ENCODE assay signal across 15 cellular contexts in genomic region chr15:89002830-89003229, GRCh38.
DNase-seq lines count a peak whose midpoint lies in the region; ATAC-seq and TF ChIP-seq lines count a peak whose summit lies in the region.
"Had no signal": no experiment of that assay in that cellular context is flagged by ENCODE, and none has a peak within 500 bp of the region (broad histone marks: within the 10 kb centered on the region; RNA-seq: fewer than 3 reads in every experiment).

No MANE protein-coding gene starts in this region.

- no peak for DNase-seq in GM23338 (ENCODE audit: low spot score)
- DNase-seq in left ventricle myocardium superior = no peak
- DNase-seq in transverse colon = no peak
- no peak for DNase-seq in osteocyte (ENCODE audit: extremely low spot score, unreplicated experiment)
- no peak for DNase-seq in stimulated activated CD4-positive, alpha-beta T cell treated with anti-CD3 and anti-CD28 coated beads, Interleukin-2, amount 100 ng/mL, for 48 hours
- DNase-seq in KBM-7 = no peak
- DNase-seq: activated naive CD4-positive, alpha-beta T cell treated with anti-CD3 and anti-CD28 coated beads for 36 hours; caudate nucleus; CD4-positive, alpha-beta T cell; effector memory CD8-positive, alpha-beta T cell; foreskin keratinocyte; NCI-H2171 treated with DMSO at 0.1 percent for 48 hours; psoas muscle had no signal

- H3K9me2 ChIP-seq in GM23338 (ENCODE audit: insufficient read depth) (no peaks in the 10 kb centered on the region), OCI-LY1 (ENCODE audit: low read depth, low read length) (no peaks in the 10 kb centered on the region)

- H3K9ac ChIP-seq in OCI-LY1 (ENCODE audit: low read length) = no peak overlapping the region

- H3F3A ChIP-seq in GM23338 (replicated peaks; ENCODE audit: low read depth) (peaks cover 5% of the 10 kb centered on the region; the same call in 1 of the 2 replicates), OCI-LY1 (ENCODE audit: insufficient read depth, low read length) (no peaks in the 10 kb centered on the region)

- no peak overlapping the region for H3K4me3 ChIP-seq in GM23338
- H3K4me3 ChIP-seq in OCI-LY1 (ENCODE audit: low read depth, low read length, poor library complexity, severe bottlenecking) = no peak overlapping the region
- no peak overlapping the region for H3K4me3 ChIP-seq in transverse colon
- H3K4me3 ChIP-seq: mucosa of descending colon, psoas muscle had no signal

- peaks cover 3% of the 10 kb centered on the region; the same call in 1 of the 3 replicates for H3K9me3 Mint-ChIP-seq in GM23338
- no peaks in the 10 kb centered on the region for H3K9me3 Mint-ChIP-seq in osteocyte (ENCODE audit: unreplicated experiment)
- H3K9me3 Mint-ChIP-seq: activated naive CD4-positive, alpha-beta T cell treated with anti-CD3 and anti-CD28 coated beads for 36 hours; CD4-positive, alpha-beta T cell; effector memory CD8-positive, alpha-beta T cell had no signal

- no peak overlapping the region for H2AFZ ChIP-seq in GM23338
- H2AFZ ChIP-seq in OCI-LY1 (ENCODE audit: low read length) = no peak overlapping the region

- H4K20me1 ChIP-seq in GM23338 (replicated peaks; ENCODE audit: insufficient read depth) (no peaks in the 10 kb centered on the region), OCI-LY1 (ENCODE audit: insufficient read depth, low read length) (no peaks in the 10 kb centered on the region)

- H3K4me3 Mint-ChIP-seq in GM23338 = no peak overlapping the region; the same call in 2 of the 3 replicates
- H3K4me3 Mint-ChIP-seq in osteocyte (ENCODE audit: unreplicated experiment) = no peak overlapping the region
- H3K4me3 Mint-ChIP-seq: activated naive CD4-positive, alpha-beta T cell treated with anti-CD3 and anti-CD28 coated beads for 36 hours; CD4-positive, alpha-beta T cell; effector memory CD8-positive, alpha-beta T cell had no signal

- H3K4me1 ChIP-seq in GM23338 (ENCODE audit: insufficient read depth) (peaks cover 55% of the 10 kb centered on the region), OCI-LY1 (ENCODE audit: insufficient read depth, low read length, severe bottlenecking) (peaks cover 24% of the 10 kb centered on the region), transverse colon (peaks cover 0 to 6% (median 0%) of the 10 kb centered on the region in 4 donors)
- H3K4me1 ChIP-seq: foreskin keratinocyte, psoas muscle had no signal

- no peak for ATAC-seq in GM23338
- ATAC-seq in left ventricle myocardium superior = peak; percentile 35
- ATAC-seq: effector memory CD8-positive, alpha-beta T cell; foreskin keratinocyte had no signal

- intact Hi-C loops in left ventricle myocardium superior (cut with micrococcal nuclease) (no loop called here), transverse colon (cut with DNase I; ENCODE audit: low total_unique reads) (no loop called here)

- in situ Hi-C loops in transverse colon (cut with MboI; ENCODE audit: low pct_ligation_motif_present in 1 of 4, low pct_unique_long_range_greater_than_20kb in 1 of 4, low sequenced_read_pairs in 3 of 4) (no loop called here), KBM-7 (cut with MboI; ENCODE audit: low pct_unique_long_range_greater_than_20kb, low sequenced_read_pairs) (loop anchor here (10.0 kb wide), 1 partner anchor 98 kb away; no protein-coding TSS in a partner anchor)

- H3K27me3 ChIP-seq in GM23338 (ENCODE audit: insufficient read depth) (peaks cover 2% of the 10 kb centered on the region; the same call in 1 of the 2 replicates), OCI-LY1 (ENCODE audit: insufficient read depth, low read length) (no peaks in the 10 kb centered on the region), transverse colon (no peaks in the 10 kb centered on the region)
- H3K27me3 ChIP-seq: foreskin keratinocyte had no signal

- no peak for TF ChIP-seq CTCF in GM23338 (conservative IDR thresholded peaks at IDR 0.05; ENCODE audit: low read depth in 2 of 2)
- TF ChIP-seq CTCF in OCI-LY1 (IDR thresholded peaks at IDR 0.05; ENCODE audit: low read length) = no peak
- no peak for TF ChIP-seq CTCF in transverse colon (IDR thresholded peaks at IDR 0.05)
- TF ChIP-seq CTCF in osteocyte (IDR thresholded peaks at IDR 0.05) = no peak

- no peaks in the 10 kb centered on the region for H3K9me3 ChIP-seq in OCI-LY1 (ENCODE audit: low read length)
- no peaks in the 10 kb centered on the region for H3K9me3 ChIP-seq in transverse colon
- H3K9me3 ChIP-seq: mucosa of descending colon, psoas muscle had no signal

- TF ChIP-seq POLR2A in transverse colon (IDR thresholded peaks at IDR 0.05) = no peak

- 71 to 80% methylated on average over 1 to 5 of the region's 5 CpGs for WGBS in transverse colon (ENCODE audit: low coverage in 1 of 2), 2 donors

- H3K4me2 ChIP-seq in GM23338 = no peak overlapping the region
- no peak overlapping the region for H3K4me2 ChIP-seq in OCI-LY1 (ENCODE audit: low read length)

- no peaks in the 10 kb centered on the region for H3K79me2 ChIP-seq in GM23338 (replicated peaks; ENCODE audit: insufficient read depth)
- no peaks in the 10 kb centered on the region for H3K79me2 ChIP-seq in OCI-LY1 (ENCODE audit: insufficient read depth, low read length)

- H3K4me1 Mint-ChIP-seq in GM23338 (peaks cover 66% of the 10 kb centered on the region), osteocyte (ENCODE audit: unreplicated experiment) (peaks cover 8% of the 10 kb centered on the region)

- H3K27me3 Mint-ChIP-seq in GM23338 (ENCODE audit: insufficient read depth, low read depth, poor library complexity) (peaks cover 15% of the 10 kb centered on the region), osteocyte (ENCODE audit: unreplicated experiment) (peaks cover 21% of the 10 kb centered on the region)

- no peak for TF ChIP-seq EP300 in transverse colon (IDR thresholded peaks at IDR 0.05; ENCODE audit: low read depth)

- no peaks in the 10 kb centered on the region for H3K36me3 ChIP-seq in GM23338 (ENCODE audit: insufficient read depth)
- no peaks in the 10 kb centered on the region for H3K36me3 ChIP-seq in OCI-LY1 (ENCODE audit: insufficient read depth, low read length)
- H3K36me3 ChIP-seq in transverse colon = no peaks in the 10 kb centered on the region

- no peak overlapping the region for H3K27ac ChIP-seq in GM23338 (ENCODE audit: low read depth)
- peak overlapping the region; percentile 12 for H3K27ac ChIP-seq in OCI-LY1 (ENCODE audit: low read depth, low read length, poor library complexity, severe bottlenecking)
- H3K27ac ChIP-seq in transverse colon = peak overlapping the region; percentile 24 to 48 (median 32)
- H3K27ac ChIP-seq: foreskin keratinocyte, psoas muscle had no signal

- H3K27ac Mint-ChIP-seq in GM23338 (peak overlapping the region; percentile 61), osteocyte (ENCODE audit: unreplicated experiment) (no peak overlapping the region)
- H3K27ac Mint-ChIP-seq: activated naive CD4-positive, alpha-beta T cell treated with anti-CD3 and anti-CD28 coated beads for 36 hours; CD4-positive, alpha-beta T cell; effector memory CD8-positive, alpha-beta T cell had no signal

- peaks cover 26% of the 10 kb centered on the region for H3K36me3 Mint-ChIP-seq in GM23338 (ENCODE audit: low read depth)
- no peaks in the 10 kb centered on the region for H3K36me3 Mint-ChIP-seq in osteocyte (ENCODE audit: unreplicated experiment)

TF ChIP-seq in GM23338, 12 proteins besides CTCF, POLR2A, EP300 and RAD21 (continues in another document):
- no peak for TF ChIP-seq REST (IDR thresholded peaks at IDR 0.05; ENCODE audit: unreplicated experiment)
- TF ChIP-seq NANOG (IDR thresholded peaks at IDR 0.05; ENCODE audit: borderline replicate concordance) = no peak
